In genomic region chr12:104751594-104751993, GRCh38 we compare ENCODE assay signal across 9 cellular contexts.
DNase-seq lines count a peak whose midpoint lies in the region; ATAC-seq and TF ChIP-seq lines count a peak whose summit lies in the region.
"Had no signal": no experiment of that assay in that cellular context is flagged by ENCODE, and none has a peak within 500 bp of the region (broad histone marks: within the 10 kb centered on the region; RNA-seq: fewer than 3 reads in every experiment).

No MANE protein-coding gene starts in this region.

- peaks cover under 1% of the 10 kb centered on the region for H3K36me3 Mint-ChIP-seq in type B pancreatic cell

- intact Hi-C loops in tibial artery (cut with DNase I; ENCODE audit: low total_unique reads): no loop called here

- ATAC-seq in HG02642 (IDR thresholded peaks at IDR 0.05; ENCODE audit: poor library complexity, unreplicated experiment) (peak; percentile 76), HG03521 (IDR thresholded peaks at IDR 0.05; ENCODE audit: unreplicated experiment) (peak; percentile 56)

- H3K9me3 ChIP-seq in tibial artery: no peaks in the 10 kb centered on the region
- H3K9me3 ChIP-seq: suprapubic skin had no signal

- peaks cover 0 to 15% (median 5%) of the 10 kb centered on the region in 4 donors for H3K4me1 ChIP-seq in tibial artery

- DNase-seq in GM19238 (ENCODE audit: insufficient read length, low spot score) (peak; percentile 51), type B pancreatic cell (ENCODE audit: extremely low spot score, unreplicated experiment) (peak; percentile 1), NCI-H1436 (lab: John Stamatoyannopoulos, UW) (no peak), tibial artery (no peak)
- DNase-seq in activated CD4-positive, CD25-positive, alpha-beta regulatory T cell (lab: John Stamatoyannopoulos, UW): no peak
- DNase-seq: activated T-cell treated with anti-CD3 and anti-CD28 coated beads for 4 hours had no signal

- no peaks in the 10 kb centered on the region for H3K36me3 ChIP-seq in tibial artery
- H3K36me3 ChIP-seq: suprapubic skin had no signal

- H3K27me3 Mint-ChIP-seq in type B pancreatic cell: no peaks in the 10 kb centered on the region

- TF ChIP-seq CTCF in type B pancreatic cell (conservative IDR thresholded peaks at IDR 0.05): no peak
- TF ChIP-seq CTCF in tibial artery (IDR thresholded peaks at IDR 0.05): no peak

- H3K27ac Mint-ChIP-seq in type B pancreatic cell: no peak overlapping the region

- H3K9me3 Mint-ChIP-seq in type B pancreatic cell: peaks cover 4% of the 10 kb centered on the region

- no peak overlapping the region for H3K4me3 ChIP-seq in tibial artery
- H3K4me3 ChIP-seq: suprapubic skin had no signal

- no peak overlapping the region for H3K27ac ChIP-seq in tibial artery
- H3K27ac ChIP-seq: suprapubic skin had no signal

- H3K4me1 Mint-ChIP-seq in type B pancreatic cell (ENCODE audit: unreplicated experiment): peaks cover 27% of the 10 kb centered on the region

- no peak overlapping the region for H3K4me3 Mint-ChIP-seq in type B pancreatic cell

- H3K27me3 ChIP-seq in tibial artery: no peaks in the 10 kb centered on the region
- H3K27me3 ChIP-seq: suprapubic skin had no signal

Comparison
In these comparisons a context has a peak if more than half of its experiments do, and no peak if none do; other contexts are left out.
1. DNase-seq: peak in GM19238 (single experiment) and type B pancreatic cell (single experiment); none in NCI-H1436 (single experiment), tibial artery (0 of 2) and activated CD4-positive, CD25-positive, alpha-beta regulatory T cell (0 of 4).